In the genomic region with DNA sequence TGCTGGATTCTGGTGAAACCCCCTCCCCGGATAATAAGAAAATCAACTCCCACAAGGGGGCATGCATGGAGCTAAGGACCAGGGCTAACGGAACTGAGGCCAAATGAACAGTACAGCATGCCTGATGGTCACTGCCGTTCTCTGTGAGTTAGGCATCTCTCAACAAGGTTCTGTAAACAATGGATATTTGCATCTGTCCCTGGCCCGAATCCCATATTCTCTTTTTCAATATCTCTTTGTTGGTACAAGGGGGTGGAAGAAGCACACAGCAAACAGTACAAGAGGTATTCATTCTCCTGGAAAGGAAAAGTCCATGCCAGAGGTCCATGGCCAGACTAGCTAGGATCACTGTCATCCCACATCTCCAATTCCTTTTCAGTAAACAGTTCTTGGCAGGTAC, we compare ENCODE assay signal across 28 cellular contexts. TPM values are rescaled to one million over a fixed set of nuclear protein-coding genes. Genes with fewer than 3 reads are reported as not detected.
DNase-seq lines count a peak whose midpoint lies in the region; ATAC-seq and TF ChIP-seq lines count a peak whose summit lies in the region.
"Had no signal": no experiment of that assay in that cellular context is flagged by ENCODE, and none has a peak within 500 bp of the region (broad histone marks: within the 10 kb centered on the region; RNA-seq: fewer than 3 reads in every experiment).

No MANE protein-coding gene starts in this region.

- H3K4me3 ChIP-seq in hepatocyte (no peak overlapping the region), upper lobe of right lung (no peak overlapping the region)
- H3K4me3 ChIP-seq: A549, BLaER1, esophagus muscularis mucosa, left ventricle myocardium inferior, right atrium auricular region had no signal

- ATAC-seq in T-helper 17 cell = no peak
- no peak for ATAC-seq in upper lobe of right lung
- ATAC-seq: A549; activated CD8-positive, alpha-beta memory T cell treated with anti-CD3 and anti-CD28 coated beads, Interleukin-2, amount 10 ng/mL, durations not matched to agents 7 days and 5 days; PC-3 had no signal

- peaks cover 8% of the 10 kb centered on the region for H3K4me1 Mint-ChIP-seq in activated T-cell treated with anti-CD3 and anti-CD28 coated beads, Interleukin-2, amount 50 U/mL, for 24 hours (ENCODE audit: low read depth)
- H3K4me1 Mint-ChIP-seq in T-helper 17 cell = peaks cover 11% of the 10 kb centered on the region

- H3K9me3 ChIP-seq in T-helper 17 cell (ENCODE audit: control insufficient read depth, low read length, poor library complexity, severe bottlenecking) = no peaks in the 10 kb centered on the region
- H3K9me3 ChIP-seq in hepatocyte (ENCODE audit: low read depth) = no peaks in the 10 kb centered on the region
- H3K9me3 ChIP-seq in upper lobe of right lung = no peaks in the 10 kb centered on the region
- H3K9me3 ChIP-seq: A549, BLaER1, esophagus muscularis mucosa, left ventricle myocardium inferior, right atrium auricular region had no signal

- DNase-seq in activated T-cell treated with anti-CD3 and anti-CD28 coated beads, Interleukin-2, amount 50 U/mL, for 24 hours = no peak
- no peak for DNase-seq in activated T-cell treated with anti-CD3 and anti-CD28 coated beads, Interleukin-2, amount 50 U/mL, for 1 hour
- DNase-seq in T-helper 17 cell (no peak), inferior parietal cortex (ENCODE audit: extremely low spot score) (peak; percentile 64), superior temporal gyrus (ENCODE audit: extremely low spot score) (peak; percentile 84), hepatocyte (ENCODE audit: low spot score) (no peak), upper lobe of right lung (no peak)
- no peak for DNase-seq in activated CD8-positive, alpha-beta memory T cell treated with anti-CD3 and anti-CD28 coated beads, Interleukin-2, amount 50 U/mL, for 4 hours
- DNase-seq: activated CD8-positive, alpha-beta memory T cell treated with anti-CD3 and anti-CD28 coated beads, Interleukin-2, amount 10 ng/mL, durations not matched to agents 7 days and 5 days; amniotic stem cell; effector CD4-positive, alpha-beta T cell; left ventricle myocardium inferior; NCI-H1436; NCI-H2171; NCI-H774; occipital lobe; PC-3; stimulated activated CD4-positive, alpha-beta T cell treated with anti-CD3 and anti-CD28 coated beads, Interleukin-15, amount 100 ng/mL, for 24 hours; T-helper 2 cell had no signal

- intact Hi-C loops in upper lobe of right lung (cut with DNase I) = no loop called here

- H3K79me2 ChIP-seq in hepatocyte = no peaks in the 10 kb centered on the region

- TF ChIP-seq CTCF in hepatocyte (IDR thresholded peaks at IDR 0.05; ENCODE audit: poor library complexity) (no peak), upper lobe of right lung (IDR thresholded peaks at IDR 0.05) (no peak)

- no peaks in the 10 kb centered on the region for H4K20me1 ChIP-seq in hepatocyte (ENCODE audit: insufficient read depth, poor library complexity, severe bottlenecking)
- H4K20me1 ChIP-seq: BLaER1 had no signal

- H3K4me1 ChIP-seq in hepatocyte (ENCODE audit: insufficient read depth) (no peaks in the 10 kb centered on the region), upper lobe of right lung (no peaks in the 10 kb centered on the region)
- H3K4me1 ChIP-seq: A549, BLaER1 had no signal

- 88% methylated on average over 4 of the region's 4 CpGs for WGBS in hepatocyte (ENCODE audit: low lambda C conversion rate, missing lambda C conversion rate)

- no peaks in the 10 kb centered on the region for H3K9me2 ChIP-seq in hepatocyte (replicated peaks; ENCODE audit: insufficient read depth)

- no peak overlapping the region for H3K27ac ChIP-seq in hepatocyte
- no peak overlapping the region for H3K27ac ChIP-seq in upper lobe of right lung
- H3K27ac ChIP-seq: A549, BLaER1, esophagus muscularis mucosa, right atrium auricular region had no signal

- H2AFZ ChIP-seq in hepatocyte = no peak overlapping the region

- H3K36me3 ChIP-seq in hepatocyte (replicated peaks; ENCODE audit: insufficient read depth, low read depth) (no peaks in the 10 kb centered on the region), upper lobe of right lung (peaks cover 89% of the 10 kb centered on the region)

- H3K4me3 Mint-ChIP-seq in activated T-cell treated with anti-CD3 and anti-CD28 coated beads, Interleukin-2, amount 50 U/mL, for 24 hours = no peak overlapping the region
- H3K4me3 Mint-ChIP-seq in T-helper 17 cell = no peak overlapping the region
- H3K4me3 Mint-ChIP-seq: activated CD8-positive, alpha-beta memory T cell treated with anti-CD3 and anti-CD28 coated beads, Interleukin-2, amount 10 ng/mL, durations not matched to agents 7 days and 5 days; central memory CD8-positive, alpha-beta T cell had no signal

- no peaks in the 10 kb centered on the region for H3K9me3 Mint-ChIP-seq in activated T-cell treated with anti-CD3 and anti-CD28 coated beads, Interleukin-2, amount 50 U/mL, for 24 hours
- H3K9me3 Mint-ChIP-seq: central memory CD8-positive, alpha-beta T cell had no signal

- H3K27me3 ChIP-seq in hepatocyte = no peaks in the 10 kb centered on the region
- no peaks in the 10 kb centered on the region for H3K27me3 ChIP-seq in upper lobe of right lung
- H3K27me3 ChIP-seq: BLaER1, esophagus muscularis mucosa, right atrium auricular region had no signal

- H3K27me3 Mint-ChIP-seq in activated T-cell treated with anti-CD3 and anti-CD28 coated beads, Interleukin-2, amount 50 U/mL, for 24 hours = no peaks in the 10 kb centered on the region
- H3K27me3 Mint-ChIP-seq in T-helper 17 cell = no peaks in the 10 kb centered on the region
- H3K27me3 Mint-ChIP-seq: activated CD8-positive, alpha-beta memory T cell treated with anti-CD3 and anti-CD28 coated beads, Interleukin-2, amount 10 ng/mL, durations not matched to agents 7 days and 5 days; central memory CD8-positive, alpha-beta T cell had no signal

- H3K36me3 Mint-ChIP-seq in activated T-cell treated with anti-CD3 and anti-CD28 coated beads, Interleukin-2, amount 50 U/mL, for 24 hours (ENCODE audit: low read depth) = peaks cover 96% of the 10 kb centered on the region
- peaks cover 16% of the 10 kb centered on the region for H3K36me3 Mint-ChIP-seq in T-helper 17 cell (ENCODE audit: low read depth)

- H3K27ac Mint-ChIP-seq in activated T-cell treated with anti-CD3 and anti-CD28 coated beads, Interleukin-2, amount 50 U/mL, for 24 hours = peak overlapping the region; percentile 44
- peak overlapping the region; percentile 63 for H3K27ac Mint-ChIP-seq in T-helper 17 cell
- H3K27ac Mint-ChIP-seq: activated CD8-positive, alpha-beta memory T cell treated with anti-CD3 and anti-CD28 coated beads, Interleukin-2, amount 10 ng/mL, durations not matched to agents 7 days and 5 days had no signal

- no peak overlapping the region for H3K4me2 ChIP-seq in hepatocyte
- H3K4me2 ChIP-seq: A549, BLaER1 had no signal

RNA-seq across cellular contexts. Expression of a gene that starts 32.2 kb away (rescaled TPM):
- total RNA-seq in T-helper 17 cell = 1 to 10 TPM in 1 of 2 donors, not detected in 1; 1.2 TPM
- 4,253 and 4,361 TPM in 2 replicates for total RNA-seq in hepatocyte
- polyA plus RNA-seq in hepatocyte = 5,326 and 7,624 TPM in 2 replicates
- 5.4 TPM for total RNA-seq in upper lobe of right lung
- total RNA-seq: G401, glomerular endothelial cell had no signal

RNA-seq across cellular contexts. Expression of a gene that starts 39.9 kb away (rescaled TPM):
- total RNA-seq in T-helper 17 cell = not detected
- 2,309 and 2,825 TPM in 2 replicates for total RNA-seq in hepatocyte
- polyA plus RNA-seq in hepatocyte = 1,438 and 2,125 TPM in 2 replicates
- not detected for total RNA-seq in upper lobe of right lung
- total RNA-seq: activated CD8-positive, alpha-beta memory T cell treated with anti-CD3 and anti-CD28 coated beads, Interleukin-2, amount 10 ng/mL, durations not matched to agents 7 days and 5 days; esophagus muscularis mucosa; G401; glomerular endothelial cell; H4; left ventricle myocardium inferior; occipital lobe; PC-3; right atrium auricular region; urinary bladder had no signal
- polyA plus RNA-seq: A549 had no signal

RNA-seq across cellular contexts. Expression of a gene that starts 46.5 kb away (rescaled TPM):
- not detected for total RNA-seq in T-helper 17 cell
- total RNA-seq in hepatocyte = 1,055 and 1,133 TPM in 2 replicates
- 548 and 810 TPM in 2 replicates for polyA plus RNA-seq in hepatocyte
- total RNA-seq in upper lobe of right lung = not detected
- total RNA-seq: activated CD8-positive, alpha-beta memory T cell treated with anti-CD3 and anti-CD28 coated beads, Interleukin-2, amount 10 ng/mL, durations not matched to agents 7 days and 5 days; G401; glomerular endothelial cell; H4; left ventricle myocardium inferior; occipital lobe; PC-3; right atrium auricular region; urinary bladder had no signal
- polyA plus RNA-seq: A549 had no signal

Comparison
In these comparisons a context has a peak if more than half of its experiments do, and no peak if none do; other contexts are left out.
1. DNase-seq: peak in inferior parietal cortex (single experiment) and superior temporal gyrus (single experiment); none in activated T-cell treated with anti-CD3 and anti-CD28 coated beads, Interleukin-2, amount 50 U/mL, for 24 hours (single experiment), activated T-cell treated with anti-CD3 and anti-CD28 coated beads, Interleukin-2, amount 50 U/mL, for 1 hour (single experiment), T-helper 17 cell (0 of 3), activated CD8-positive, alpha-beta memory T cell treated with anti-CD3 and anti-CD28 coated beads, Interleukin-2, amount 50 U/mL, for 4 hours (single experiment), hepatocyte (single experiment) and upper lobe of right lung (single experiment).
2. RNA of a gene that starts 32.2 kb away (total RNA-seq): 4,253 to 4,361 TPM in hepatocyte; 5.4 TPM in upper lobe of right lung (single experiment) and 1.2 TPM in T-helper 17 cell; every median in the first group is over 100 times any median in the second.
3. RNA of a gene that starts 39.9 kb away (total RNA-seq): 2,309 to 2,825 TPM in hepatocyte; not detected in upper lobe of right lung (single experiment) and not detected in T-helper 17 cell; every median in the first group is over 1,000 times any median in the second.
4. RNA of a gene that starts 46.5 kb away (total RNA-seq): 1,055 to 1,133 TPM in hepatocyte; not detected in T-helper 17 cell and not detected in upper lobe of right lung (single experiment); every median in the first group is over 1,000 times any median in the second.